12 cellular contexts compared by ENCODE assay signal in the genomic region with DNA sequence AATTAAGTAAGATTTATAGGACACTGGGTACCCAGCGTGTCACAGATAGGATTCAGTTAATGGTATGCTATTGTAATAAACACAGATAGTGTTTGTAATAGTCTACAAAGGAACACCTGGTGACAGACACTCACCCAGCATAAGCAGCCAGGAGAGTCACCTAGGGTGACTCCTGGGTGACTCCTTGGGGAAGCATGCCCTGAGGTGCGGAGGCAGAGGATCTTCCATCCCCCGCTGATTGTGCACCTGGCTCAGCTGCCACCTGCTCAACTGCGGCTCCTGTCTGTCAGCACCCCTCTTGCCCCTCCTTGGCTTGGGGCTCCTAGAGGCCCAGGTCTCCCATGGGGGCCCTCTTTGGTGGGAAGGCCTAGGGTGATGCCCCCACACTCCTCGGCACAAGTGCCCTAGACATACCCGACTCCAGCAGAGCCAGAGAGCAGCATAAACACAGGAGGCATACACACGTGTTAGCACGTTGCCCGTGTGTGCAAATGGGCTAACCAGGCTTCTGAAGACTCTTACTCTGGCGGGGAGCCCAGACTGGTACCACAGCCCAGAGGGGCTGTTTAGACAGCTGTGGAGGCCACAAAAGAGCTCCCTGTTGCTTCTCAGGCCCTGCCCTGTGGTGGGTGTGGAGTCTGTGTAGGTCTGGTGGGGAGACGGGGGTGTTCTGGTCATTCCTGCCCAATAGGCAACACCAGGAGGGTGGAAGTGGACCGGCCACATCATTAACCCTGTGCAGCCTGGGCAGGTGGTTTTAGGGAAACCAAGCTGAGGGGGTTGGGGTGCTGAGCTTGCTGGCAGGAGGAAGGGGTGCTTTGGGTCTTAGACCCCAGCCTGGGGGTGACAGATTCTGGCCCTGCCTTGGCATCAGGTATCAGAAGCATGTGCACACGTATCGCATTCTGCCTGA. TPM values are rescaled to one million over a fixed set of nuclear protein-coding genes. Genes with fewer than 3 reads are reported as not detected.
DNase-seq lines count a peak whose midpoint lies in the region; ATAC-seq and TF ChIP-seq lines count a peak whose summit lies in the region.
"Had no signal": no experiment of that assay in that cellular context is flagged by ENCODE, and none has a peak within 500 bp of the region (broad histone marks: within the 10 kb centered on the region; RNA-seq: fewer than 3 reads in every experiment).

No MANE protein-coding gene starts in this region.

- H3K4me3 ChIP-seq in astrocyte of the spinal cord (ENCODE audit: low read depth, low read length) (no peak overlapping the region), neuronal stem cell (ENCODE audit: low read length in 2 of 2) (no peak overlapping the region)

- no peak overlapping the region for H3K27ac Mint-ChIP-seq in activated CD8-positive, alpha-beta T cell treated with anti-CD3 and anti-CD28 coated beads for 36 hours

- peaks cover 16% of the 10 kb centered on the region for H3K4me1 Mint-ChIP-seq in activated CD8-positive, alpha-beta T cell treated with anti-CD3 and anti-CD28 coated beads for 36 hours (ENCODE audit: low read depth)

- no peaks in the 10 kb centered on the region for H3K27me3 ChIP-seq in neuronal stem cell (ENCODE audit: control insufficient read depth in 3 of 3, insufficient read depth in 3 of 3, low read depth in 1 of 3, low read length in 3 of 3)
- H3K27me3 ChIP-seq: neutrophil had no signal

- no CpG with 5 or more reads among the region's 14 CpGs for WGBS in neuronal stem cell (ENCODE audit: extremely low coverage in 2 of 2, insufficient read length in 2 of 2, insufficient replicate concordance in 1 of 2), 2 donors

- peak overlapping the region; percentile 94 for H4K8ac ChIP-seq in neuronal stem cell (ENCODE audit: low read depth, low read length)

- peaks cover 2% of the 10 kb centered on the region for H3K36me3 Mint-ChIP-seq in activated CD8-positive, alpha-beta T cell treated with anti-CD3 and anti-CD28 coated beads for 36 hours (ENCODE audit: low read depth)

- H3K4me1 ChIP-seq in neuronal stem cell (ENCODE audit: control insufficient read depth in 2 of 2, insufficient read depth in 1 of 2, low read depth in 1 of 2, low read length in 2 of 2): peaks cover 3 to 14% of the 10 kb centered on the region in 2 donors

- no peak for ATAC-seq in GM21381 (IDR thresholded peaks at IDR 0.05; ENCODE audit: unreplicated experiment)
- ATAC-seq in activated CD8-positive, alpha-beta T cell treated with anti-CD3 and anti-CD28 coated beads for 36 hours: no peak
- no peak for ATAC-seq in HG03378 (IDR thresholded peaks at IDR 0.05; ENCODE audit: unreplicated experiment)
- ATAC-seq: HCT116 had no signal

- H3K9me3 ChIP-seq in neuronal stem cell (replicated peaks in 1 of 2; ENCODE audit: control insufficient read depth in 2 of 2, insufficient read depth in 1 of 2, low read depth in 1 of 2, low read length in 2 of 2): no peaks in the 10 kb centered on the region

- no peak overlapping the region for H3K18ac ChIP-seq in neuronal stem cell (ENCODE audit: low read length)

- no peak overlapping the region for H3K4me3 Mint-ChIP-seq in activated CD8-positive, alpha-beta T cell treated with anti-CD3 and anti-CD28 coated beads for 36 hours

- H3K9ac ChIP-seq in neuronal stem cell (ENCODE audit: low read depth, low read length, poor library complexity): peak overlapping the region; percentile 37

- no peak overlapping the region for H4K91ac ChIP-seq in neuronal stem cell (ENCODE audit: low read depth, low read length, poor library complexity)

- no peak overlapping the region for H3K14ac ChIP-seq in neuronal stem cell (ENCODE audit: low read length)

- no peaks in the 10 kb centered on the region for H3K27me3 Mint-ChIP-seq in activated CD8-positive, alpha-beta T cell treated with anti-CD3 and anti-CD28 coated beads for 36 hours

- H3K36me3 ChIP-seq in neuronal stem cell (replicated peaks in 1 of 2; ENCODE audit: control insufficient read depth in 2 of 2, insufficient read depth in 2 of 2, low read length in 2 of 2): peaks cover 42 to 64% of the 10 kb centered on the region in 2 donors

- no peak overlapping the region for H3K4me2 ChIP-seq in neuronal stem cell (ENCODE audit: insufficient read depth, low read length, poor library complexity, severe bottlenecking)

- POLR2A ChIA-PET in activated CD8-positive, alpha-beta T cell treated with anti-CD3 and anti-CD28 coated beads for 36 hours (lab: Charles Lee): interaction anchor here (0.6 to 3.3 kb wide), 3 partner anchors 9 to 21 kb away, joined by 3 to 17 read pairs (median 3); no protein-coding TSS in a partner anchor

- in situ Hi-C loops in astrocyte of the spinal cord (cut with HindIII; ENCODE audit: low sequenced_read_pairs): no loop called here

- no peak overlapping the region for H2BK12ac ChIP-seq in neuronal stem cell (ENCODE audit: low read length)

- H3K9me3 Mint-ChIP-seq in activated CD8-positive, alpha-beta T cell treated with anti-CD3 and anti-CD28 coated beads for 36 hours: no peaks in the 10 kb centered on the region

- no peak for TF ChIP-seq CTCF in astrocyte of the spinal cord (IDR thresholded peaks at IDR 0.05; ENCODE audit: low read depth, low read length)
- no peak for TF ChIP-seq CTCF in activated CD8-positive, alpha-beta T cell treated with anti-CD3 and anti-CD28 coated beads for 36 hours (IDR thresholded peaks at IDR 0.05)

- DNase-seq in DMS153 treated with DMSO at 0.1 percent for 48 hours (lab: John Stamatoyannopoulos, UW; ENCODE audit: unreplicated experiment): peak; percentile 65
- DNase-seq in NCI-H1417 treated with DMSO at 0.1 percent for 48 hours (lab: John Stamatoyannopoulos, UW): peak; percentile 87
- DNase-seq in astrocyte of the spinal cord (ENCODE audit: low read depth, low spot score): peak; percentile 86
- no peak for DNase-seq in neuronal stem cell (ENCODE audit: low spot score)
- DNase-seq in HPDE6-E6E7 (ENCODE audit: extremely low spot score): no peak
- no peak for DNase-seq in activated CD8-positive, alpha-beta T cell treated with anti-CD3 and anti-CD28 coated beads for 36 hours
- DNase-seq: activated naive CD4-positive, alpha-beta T cell treated with anti-CD3 and anti-CD28 coated beads, Interleukin-2, amount 50 U/mL, for 16 hours had no signal

- H2BK5ac ChIP-seq in neuronal stem cell (ENCODE audit: low read length): no peak overlapping the region

- no peak overlapping the region for H2BK120ac ChIP-seq in neuronal stem cell (ENCODE audit: low read depth, low read length)

- no peak overlapping the region for H3K4ac ChIP-seq in neuronal stem cell (ENCODE audit: low read length)

- no peak overlapping the region for H2AFZ ChIP-seq in neuronal stem cell (ENCODE audit: low read length)

- no peak overlapping the region for H3K27ac ChIP-seq in neuronal stem cell (replicated peaks; ENCODE audit: low read length)
- H3K27ac ChIP-seq: neutrophil had no signal

- no peak overlapping the region for H2BK15ac ChIP-seq in neuronal stem cell (ENCODE audit: low read length)

- intact Hi-C loops in activated CD8-positive, alpha-beta T cell treated with anti-CD3 and anti-CD28 coated beads for 36 hours (cut with micrococcal nuclease): no loop called here

- CTCF ChIA-PET in activated CD8-positive, alpha-beta T cell treated with anti-CD3 and anti-CD28 coated beads for 36 hours (lab: Charles Lee): interaction anchor here (3.3 kb wide), 1 partner anchor 9 kb away, joined by 23 read pairs; no protein-coding TSS in a partner anchor

- H2AK5ac ChIP-seq in neuronal stem cell (ENCODE audit: low read depth, low read length): no peak overlapping the region

- peaks cover 15% of the 10 kb centered on the region for H3K79me1 ChIP-seq in neuronal stem cell (ENCODE audit: low read depth, low read length)

- H3K23ac ChIP-seq in neuronal stem cell (ENCODE audit: low read depth, low read length, poor library complexity): peak overlapping the region; percentile 67

RNA-seq across cellular contexts. Expression of a gene that starts 3.0 kb away (rescaled TPM):
- 73.7 TPM for polyA plus RNA-seq in neuronal stem cell (2013, experiment 1 of 2)
- 71.0 TPM for polyA plus RNA-seq in neuronal stem cell (2013, experiment 2 of 2)
- 10 to 100 TPM; 75.9 to 78.4 TPM for total RNA-seq in activated CD8-positive, alpha-beta T cell treated with anti-CD3 and anti-CD28 coated beads for 36 hours

RNA-seq across cellular contexts. Expression of a gene that starts 11.0 kb away (rescaled TPM):
- not detected for polyA plus RNA-seq in neuronal stem cell (2013, experiment 1 of 2)
- polyA plus RNA-seq in neuronal stem cell (2013, experiment 2 of 2): not detected
- not detected for total RNA-seq in activated CD8-positive, alpha-beta T cell treated with anti-CD3 and anti-CD28 coated beads for 36 hours
- total RNA-seq: fibroblast of villous mesenchyme had no signal

RNA-seq across cellular contexts. Expression of a gene that starts 16.4 kb away (rescaled TPM):
- 0.10 TPM for polyA plus RNA-seq in neuronal stem cell (2013, experiment 1 of 2)
- polyA plus RNA-seq in neuronal stem cell (2013, experiment 2 of 2): 0.18 TPM
- not detected for total RNA-seq in activated CD8-positive, alpha-beta T cell treated with anti-CD3 and anti-CD28 coated beads for 36 hours
- total RNA-seq: fibroblast of villous mesenchyme had no signal

RNA-seq across cellular contexts. Expression of a gene that starts 35.6 kb away (rescaled TPM):
- 10.5 TPM for polyA plus RNA-seq in neuronal stem cell (2013, experiment 1 of 2)
- 11.0 TPM for polyA plus RNA-seq in neuronal stem cell (2013, experiment 2 of 2)
- not detected for total RNA-seq in activated CD8-positive, alpha-beta T cell treated with anti-CD3 and anti-CD28 coated beads for 36 hours
- total RNA-seq: fibroblast of villous mesenchyme had no signal

Comparison
In these comparisons a context has a peak if more than half of its experiments do, and no peak if none do; other contexts are left out.
1. DNase-seq: peak in DMS153 treated with DMSO at 0.1 percent for 48 hours (single experiment), NCI-H1417 treated with DMSO at 0.1 percent for 48 hours (single experiment) and astrocyte of the spinal cord (single experiment); none in neuronal stem cell (single experiment), HPDE6-E6E7 (single experiment) and activated CD8-positive, alpha-beta T cell treated with anti-CD3 and anti-CD28 coated beads for 36 hours (single experiment).